In the genomic region with DNA sequence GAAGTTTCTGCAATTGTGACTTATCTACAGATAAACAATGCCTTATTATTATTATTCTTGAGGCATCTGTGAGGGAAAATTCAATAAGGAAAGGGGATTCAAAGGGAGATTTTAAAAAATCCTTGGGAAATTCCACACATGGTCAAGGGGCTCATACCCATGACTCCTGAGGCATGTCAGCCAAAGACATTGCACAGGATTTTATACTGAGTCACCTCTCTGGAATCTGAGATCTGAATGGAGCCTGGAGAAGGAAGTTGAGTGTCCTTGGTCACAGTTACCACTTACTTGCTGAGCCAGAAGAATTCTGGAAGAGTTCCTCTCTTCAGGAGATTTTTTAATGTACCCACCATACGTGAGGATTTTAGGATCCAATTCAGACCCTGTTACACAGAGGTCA, we compare ENCODE assay signal across 11 cellular contexts. TPM values are rescaled to one million over a fixed set of nuclear protein-coding genes. Genes with fewer than 3 reads are reported as not detected.
DNase-seq lines count a peak whose midpoint lies in the region; ATAC-seq, FAIRE-seq and TF ChIP-seq lines count a peak whose summit lies in the region.
"Had no signal": no experiment of that assay in that cellular context is flagged by ENCODE, and none has a peak within 500 bp of the region (broad histone marks: within the 10 kb centered on the region; RNA-seq: fewer than 3 reads in every experiment).

No MANE protein-coding gene starts in this region.

- H3K4me1 ChIP-seq in endothelial cell of umbilical vein (ENCODE audit: control insufficient read depth, extremely low read depth, insufficient read depth, low read length) = peaks cover 56% of the 10 kb centered on the region
- peaks cover 54 to 77% of the 10 kb centered on the region in 2 experiments for H3K4me1 ChIP-seq in neutrophil (ENCODE audit: control insufficient read depth in 1 of 2, insufficient read depth in 1 of 2, low read depth in 1 of 2, low read length in 1 of 2)

- TF ChIP-seq CTCF in endothelial cell of umbilical vein (IDR thresholded peaks at IDR 0.05; ENCODE audit: extremely low read depth in 1 of 2, insufficient read depth in 1 of 2, low read depth in 1 of 2, low read length in 2 of 2) (no peak), neutrophil (IDR thresholded peaks at IDR 0.05) (no peak)
- TF ChIP-seq CTCF in CD4-positive, alpha-beta T cell (IDR thresholded peaks at IDR 0.05) = no peak

- no peak overlapping the region for H3K9ac ChIP-seq in endothelial cell of umbilical vein (replicated peaks; ENCODE audit: extremely low read depth, insufficient read depth, low read length)

- in situ Hi-C loops in Caki2 (cut with HindIII; ENCODE audit: low pct_unique_long_range_greater_than_20kb, low sequenced_read_pairs) = no loop called here

- no peak for ATAC-seq in CD4-positive, alpha-beta T cell (ENCODE audit: poor library complexity)
- ATAC-seq in HG03460 (IDR thresholded peaks at IDR 0.05; ENCODE audit: unreplicated experiment) (no peak), HG02840 (IDR thresholded peaks at IDR 0.05; ENCODE audit: low FRiP score, unreplicated experiment) (no peak)
- ATAC-seq: left colon had no signal

- FAIRE-seq in endothelial cell of umbilical vein (lab: Jason Lieb, UNC) = peak; percentile 66
- FAIRE-seq: colon, G401.6 had no signal

- no TSS peak for BruUV-seq in endothelial cell of umbilical vein (replicated peaks; lab: Mats Ljungman, UMichigan)

- H3K4me2 ChIP-seq in endothelial cell of umbilical vein (ENCODE audit: insufficient read depth, low read length) = peak overlapping the region; percentile 27

- H3K79me2 ChIP-seq in endothelial cell of umbilical vein (ENCODE audit: control insufficient read depth, insufficient read depth, low read length) = no peaks in the 10 kb centered on the region

- no peak overlapping the region for H3K4me3 Mint-ChIP-seq in CD4-positive, alpha-beta T cell

- H3K9me3 Mint-ChIP-seq in CD4-positive, alpha-beta T cell = no peaks in the 10 kb centered on the region

- CTCF ChIA-PET in endothelial cell of umbilical vein (lab: Charles Lee) = interaction anchor here (1.0 to 3.8 kb wide), 5 partner anchors 18 to 313 kb away, joined by 3 to 19 read pairs (median 5); a partner anchor contains a TSS
- CTCF ChIA-PET in CD4-positive, alpha-beta T cell (lab: Charles Lee) = no interaction called here

- POLR2A ChIA-PET in endothelial cell of umbilical vein (lab: Charles Lee) = no interaction called here
- POLR2A ChIA-PET in CD4-positive, alpha-beta T cell (lab: Charles Lee) = no interaction called here

- intact Hi-C loops in endothelial cell of umbilical vein (cut with micrococcal nuclease) = loop anchor here (1.0 to 5.0 kb wide), 5 partner anchors 14 to 391 kb away; a partner anchor contains a TSS
- intact Hi-C loops in CD4-positive, alpha-beta T cell (cut with DNase I, micrococcal nuclease) = loop anchor here in 1 of 2 experiments (10.0 kb wide), 1 partner anchor 409 kb away; no protein-coding TSS in a partner anchor

- H3K36me3 ChIP-seq in endothelial cell of umbilical vein (ENCODE audit: control insufficient read depth in 2 of 2, extremely low read depth in 1 of 2, insufficient read depth in 2 of 2, low read length in 2 of 2) (no peaks in the 10 kb centered on the region), neutrophil (no peaks in the 10 kb centered on the region)

- H3K27me3 Mint-ChIP-seq in CD4-positive, alpha-beta T cell = no peaks in the 10 kb centered on the region

- H3K9me1 ChIP-seq in endothelial cell of umbilical vein (replicated peaks; ENCODE audit: control insufficient read depth, extremely low read depth, insufficient read depth, low read length) = no peaks in the 10 kb centered on the region

- no peak overlapping the region for H2AFZ ChIP-seq in endothelial cell of umbilical vein (ENCODE audit: low read depth, low read length)

- no peaks in the 10 kb centered on the region for H4K20me1 ChIP-seq in endothelial cell of umbilical vein (replicated peaks; ENCODE audit: control insufficient read depth, extremely low read depth, insufficient read depth, low read length)

- H3K4me1 Mint-ChIP-seq in CD4-positive, alpha-beta T cell (ENCODE audit: low read depth) = no peaks in the 10 kb centered on the region

- H3K27ac Mint-ChIP-seq in CD4-positive, alpha-beta T cell = no peak overlapping the region

- H3K27me3 ChIP-seq in endothelial cell of umbilical vein (ENCODE audit: control insufficient read depth in 2 of 2, insufficient read depth in 2 of 2, low read length in 2 of 2) (no peaks in the 10 kb centered on the region), neutrophil (no peaks in the 10 kb centered on the region)
- H3K27me3 ChIP-seq in CD4-positive, alpha-beta T cell (ENCODE audit: control insufficient read depth, insufficient read depth, low read length) = no peaks in the 10 kb centered on the region

- H3K9me3 ChIP-seq in endothelial cell of umbilical vein (replicated peaks; ENCODE audit: control insufficient read depth, insufficient read depth, low read length) (no peaks in the 10 kb centered on the region), neutrophil (no peaks in the 10 kb centered on the region)
- H3K9me3 ChIP-seq in CD4-positive, alpha-beta T cell (ENCODE audit: control insufficient read depth, low read length) = no peaks in the 10 kb centered on the region

- TF ChIP-seq POLR2A in endothelial cell of umbilical vein (IDR thresholded peaks at IDR 0.05; ENCODE audit: low read depth, low read length) = peak; percentile 36

- dilution Hi-C loops in endothelial cell of umbilical vein (cut with MboI; ENCODE audit: extremely low pct_ligation_motif_present, low sequenced_read_pairs) = no loop called here

- peak overlapping the region; percentile 66 for H3K27ac ChIP-seq in endothelial cell of umbilical vein (ENCODE audit: insufficient read depth, low read depth, low read length)
- peak overlapping the region; percentile 97 for H3K27ac ChIP-seq in neutrophil
- H3K27ac ChIP-seq in CD4-positive, alpha-beta T cell (ENCODE audit: low read depth, low read length) = no peak overlapping the region

- DNase-seq in Caki2 (ENCODE audit: low read depth) (peak; percentile 83), NCI-H460 (ENCODE audit: extremely low read depth, low read depth) (peak; percentile 93), endothelial cell of umbilical vein (ENCODE audit: low read depth, low spot score) (peak; percentile 88)
- DNase-seq in CD4-positive, alpha-beta T cell = no peak
- no peak for DNase-seq in stimulated activated CD4-positive, alpha-beta T cell treated with anti-CD3 and anti-CD28 coated beads, Interleukin-4, amount 100 ng/mL, for 4 hours
- DNase-seq: left colon had no signal

- no peak overlapping the region for H3K4me3 ChIP-seq in endothelial cell of umbilical vein (replicated peaks in 1 of 3; ENCODE audit: insufficient read depth in 1 of 3, low read depth in 1 of 3, low read length in 3 of 3)
- no peak overlapping the region for H3K4me3 ChIP-seq in neutrophil (ENCODE audit: low read depth in 1 of 2, low read length in 1 of 2)

- no peaks in the 10 kb centered on the region for H3K36me3 Mint-ChIP-seq in CD4-positive, alpha-beta T cell (ENCODE audit: low read depth)

TF ChIP-seq in endothelial cell of umbilical vein, 7 proteins besides CTCF, POLR2A, EP300 and RAD21:
- TF ChIP-seq GATA2 (IDR thresholded peaks at IDR 0.05; ENCODE audit: insufficient read depth, insufficient read length, low read depth, low read length) = peak; percentile 37
- no peak for TF ChIP-seq MYC (IDR thresholded peaks at IDR 0.05; ENCODE audit: low read depth, low read length)
- TF ChIP-seq, protein P1, sequence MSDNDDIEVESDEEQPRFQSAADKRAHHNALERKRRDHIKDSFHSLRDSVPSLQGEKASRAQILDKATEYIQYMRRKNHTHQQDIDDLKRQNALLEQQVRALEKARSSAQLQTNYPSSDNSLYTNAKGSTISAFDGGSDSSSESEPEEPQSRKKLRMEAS (IDR thresholded peaks at IDR 0.05; ENCODE audit: insufficient read depth, insufficient read length) = no peak
- peak; percentile 69 for TF ChIP-seq POLR2AphosphoS5 (IDR thresholded peaks at IDR 0.05; ENCODE audit: insufficient read depth, low read depth, low read length)
- TF ChIP-seq JUN (IDR thresholded peaks at IDR 0.05; ENCODE audit: borderline replicate concordance, insufficient read depth, insufficient read length, low read depth) = peak; percentile 80
- no peak for TF ChIP-seq EZH2 (IDR thresholded peaks at IDR 0.05; ENCODE audit: borderline replicate concordance, low read depth, low read length, severe bottlenecking)
- TF ChIP-seq FOS (IDR thresholded peaks at IDR 0.05; ENCODE audit: borderline replicate concordance, insufficient read depth, low read length) = peak; percentile 82

RNA-seq across cellular contexts. Expression of a gene that starts 14.4 kb away (rescaled TPM):
- 7.8 and 7.9 TPM in 2 replicates for total RNA-seq in Caki2 (2014; rRNA removed; shearing (Covaris generic); ENCODE audit: low replicate concordance)
- 1,552 and 1,559 TPM in 2 replicates for total RNA-seq in NCI-H460 (2014; rRNA removed; shearing (Covaris generic))
- polyA plus RNA-seq in NCI-H460 (2014; cell fraction: nucleus; rRNA removed) = 662 and 826 TPM in 2 replicates
- total RNA-seq in endothelial cell of umbilical vein = 5.2 and 12.6 TPM in 2 replicates
- polyA plus RNA-seq in endothelial cell of umbilical vein = 3.4 and 6.4 TPM in 2 replicates
- polyA plus RNA-seq in endothelial cell of umbilical vein (2011; cell fraction: cytosol; rRNA removed) = 13.7 and 15.1 TPM in 2 replicates
- polyA plus RNA-seq in endothelial cell of umbilical vein (2011; cell fraction: nucleus; rRNA removed) = 15.6 and 21.3 TPM in 2 replicates
- 35.7 and 56.4 TPM in 2 replicates for polyA plus RNA-seq in endothelial cell of umbilical vein (2012)
- polyA minus RNA-seq in endothelial cell of umbilical vein = 18.1 and 19.6 TPM in 2 replicates
- 6.1 TPM for polyA minus RNA-seq in endothelial cell of umbilical vein (2011; cell fraction: cytosol; rRNA and poly(A)+ RNA removed)
- 14.4 and 30.7 TPM in 2 replicates for polyA minus RNA-seq in endothelial cell of umbilical vein (2011; cell fraction: nucleus; rRNA and poly(A)+ RNA removed)
- total RNA-seq in CD4-positive, alpha-beta T cell = 10 to 100 TPM in 1 of 2 experiments, 1 to 10 TPM in 1; 9.9 to 11.4 TPM

Comparison
In these comparisons a context has a peak if more than half of its experiments do, and no peak if none do; other contexts are left out.
1. DNase-seq: peak in Caki2 (single experiment), NCI-H460 (single experiment) and endothelial cell of umbilical vein (single experiment); none in CD4-positive, alpha-beta T cell (0 of 10) and stimulated activated CD4-positive, alpha-beta T cell treated with anti-CD3 and anti-CD28 coated beads, Interleukin-4, amount 100 ng/mL, for 4 hours (0 of 2).
2. RNA of a gene that starts 14.4 kb away (total RNA-seq): 1,552 to 1,559 TPM in NCI-H460; 5.2 to 12.6 TPM in endothelial cell of umbilical vein, 9.9 to 11.4 TPM in CD4-positive, alpha-beta T cell and 7.8 to 7.9 TPM in Caki2; every median in the first group is over 100 times any median in the second.